13 cellular contexts compared by ENCODE assay signal in the genomic region with DNA sequence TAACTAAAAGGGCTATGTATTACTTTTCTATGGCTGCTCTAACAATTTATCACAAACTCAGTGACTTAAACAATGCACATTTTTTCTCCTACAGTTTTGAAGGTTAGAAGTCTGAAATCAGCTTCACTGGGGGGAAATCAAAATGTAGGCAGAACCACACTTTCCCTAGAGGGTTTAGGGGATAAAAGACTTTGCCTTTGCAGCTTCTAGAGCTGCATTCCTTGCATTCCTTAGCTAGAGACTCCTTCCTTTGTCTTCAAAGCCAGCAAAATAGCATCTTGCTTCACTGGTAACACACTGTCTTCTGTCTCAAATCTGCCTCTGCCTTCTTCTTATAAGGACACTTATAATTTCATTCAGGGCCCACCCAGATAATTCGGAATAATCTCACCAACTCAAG.
DNase-seq lines count a peak whose midpoint lies in the region; ATAC-seq, FAIRE-seq and TF ChIP-seq lines count a peak whose summit lies in the region.
"Had no signal": no experiment of that assay in that cellular context is flagged by ENCODE, and none has a peak within 500 bp of the region (broad histone marks: within the 10 kb centered on the region; RNA-seq: fewer than 3 reads in every experiment).

No MANE protein-coding gene starts in this region.

- peaks cover 10% of the 10 kb centered on the region for H3K4me1 Mint-ChIP-seq in astrocyte (ENCODE audit: low read depth, unreplicated experiment)
- no peaks in the 10 kb centered on the region for H3K4me1 Mint-ChIP-seq in activated T-cell treated with anti-CD3 and anti-CD28 coated beads, Interleukin-2, amount 50 U/mL, for 72 hours (ENCODE audit: low read depth)

- DNase-seq in HepG2 (ENCODE audit: low spot score) = no peak
- DNase-seq in right lobe of liver = no peak
- DNase-seq in astrocyte (ENCODE audit: low read depth) = peak; percentile 33
- DNase-seq in frontal cortex (ENCODE audit: low spot score in 2 of 2) = no peak
- DNase-seq in activated T-cell treated with anti-CD3 and anti-CD28 coated beads, Interleukin-2, amount 50 U/mL, for 72 hours = no peak
- DNase-seq in KG1 (lab: John Stamatoyannopoulos, UW) = no peak
- DNase-seq: amygdala; erythroblast; NCI-H1417; ovary; stimulated activated CD4-positive, alpha-beta T cell treated with anti-CD3 and anti-CD28 coated beads, Interleukin-4, amount 100 ng/mL, for 1 hour had no signal

- TF ChIP-seq POLR2A in HepG2 (IDR thresholded peaks at IDR 0.05; ENCODE audit: insufficient read depth in 1 of 2, low read depth in 2 of 2, low read length in 2 of 2) (no peak), right lobe of liver (IDR thresholded peaks at IDR 0.05) (no peak), GM18505 (IDR thresholded peaks at IDR 0.05; ENCODE audit: borderline replicate concordance, extremely low read depth, insufficient read depth, insufficient read length) (no peak)

- BruUV-seq in HepG2 (replicated peaks; lab: Mats Ljungman, UMichigan) = no TSS peak

- H3K9ac ChIP-seq in HepG2 (ENCODE audit: insufficient read depth, low read depth, low read length) = no peak overlapping the region
- H3K9ac ChIP-seq in astrocyte (ENCODE audit: low read length) = peak overlapping the region; percentile 27
- H3K9ac ChIP-seq in iPS-20b (ENCODE audit: low read depth, low read length) = peak overlapping the region; percentile 72; the same call in 1 of the 2 replicates

- H3K27me3 ChIP-seq in HepG2 (ENCODE audit: control insufficient read depth in 1 of 2, insufficient read depth in 2 of 2, low read length in 2 of 2) = no peaks in the 10 kb centered on the region
- H3K27me3 ChIP-seq in right lobe of liver = no peaks in the 10 kb centered on the region
- H3K27me3 ChIP-seq in astrocyte (ENCODE audit: insufficient read depth, low read length) = no peaks in the 10 kb centered on the region
- H3K27me3 ChIP-seq in iPS-20b (ENCODE audit: insufficient read depth, low read length) = no peaks in the 10 kb centered on the region
- H3K27me3 ChIP-seq: ovary had no signal

- H3K4me1 ChIP-seq in HepG2 (ENCODE audit: insufficient read depth, low read length) (no peaks in the 10 kb centered on the region), right lobe of liver (no peaks in the 10 kb centered on the region), astrocyte (ENCODE audit: insufficient read depth, low read length) (no peaks in the 10 kb centered on the region), iPS-20b (ENCODE audit: insufficient read depth, low read length) (peaks cover 9% of the 10 kb centered on the region; the same call in 1 of the 2 replicates)

- H3K4me3 Mint-ChIP-seq in astrocyte (ENCODE audit: unreplicated experiment) = peak overlapping the region; percentile 23
- H3K4me3 Mint-ChIP-seq in activated T-cell treated with anti-CD3 and anti-CD28 coated beads, Interleukin-2, amount 50 U/mL, for 72 hours = no peak overlapping the region

- intact Hi-C loops in HepG2 (cut with micrococcal nuclease; ENCODE audit: unreplicated experiment) = loop anchor here (10.0 kb wide), 1 partner anchor 149 kb away; a partner anchor contains a TSS
- intact Hi-C loops in right lobe of liver (cut with DNase I) = no loop called here

- CTCF ChIA-PET in HepG2 (lab: Yijun Ruan, JAX; ENCODE audit: low intra/inter-chr PET ratio, low total read pairs) = no interaction called here

- H3K9me3 Mint-ChIP-seq in astrocyte (ENCODE audit: unreplicated experiment) = no peaks in the 10 kb centered on the region
- H3K9me3 Mint-ChIP-seq in activated T-cell treated with anti-CD3 and anti-CD28 coated beads, Interleukin-2, amount 50 U/mL, for 72 hours = no peaks in the 10 kb centered on the region

- no peak overlapping the region for H3K4me3 ChIP-seq in HepG2 (replicated peaks in 1 of 3; ENCODE audit: insufficient read depth in 1 of 3, low read depth in 2 of 3, low read length in 3 of 3)
- no peak overlapping the region for H3K4me3 ChIP-seq in right lobe of liver
- no peak overlapping the region for H3K4me3 ChIP-seq in astrocyte (ENCODE audit: insufficient read depth, low read depth, low read length)
- peak overlapping the region; percentile 48 for H3K4me3 ChIP-seq in iPS-20b (ENCODE audit: low read length)
- H3K4me3 ChIP-seq: ovary had no signal

- H2AFZ ChIP-seq in HepG2 (ENCODE audit: low read length) = no peak overlapping the region
- no peak overlapping the region for H2AFZ ChIP-seq in astrocyte (ENCODE audit: low read depth, low read length)

- peak overlapping the region; percentile 75 for H3K27ac Mint-ChIP-seq in astrocyte (ENCODE audit: unreplicated experiment)
- no peak overlapping the region for H3K27ac Mint-ChIP-seq in activated T-cell treated with anti-CD3 and anti-CD28 coated beads, Interleukin-2, amount 50 U/mL, for 72 hours

- no peaks in the 10 kb centered on the region for H3K9me3 ChIP-seq in HepG2 (ENCODE audit: low read length)
- H3K9me3 ChIP-seq in right lobe of liver = no peaks in the 10 kb centered on the region
- no peaks in the 10 kb centered on the region for H3K9me3 ChIP-seq in astrocyte (ENCODE audit: insufficient read depth, low read depth, low read length)
- no peaks in the 10 kb centered on the region for H3K9me3 ChIP-seq in iPS-20b (ENCODE audit: insufficient read depth, low read depth, low read length)
- H3K9me3 ChIP-seq: ovary had no signal

- TF ChIP-seq EP300 in HepG2 (IDR thresholded peaks at IDR 0.05; ENCODE audit: low read depth in 2 of 2, low read length in 2 of 2) (no peak), HepG2 (CRISPR knock-in tag; IDR thresholded peaks at IDR 0.05; ENCODE audit: borderline replicate concordance) (no peak)

- WGBS in HepG2 (ENCODE audit: low lambda C conversion rate) = 90% methylated on average over 1 of the region's 1 CpG
- WGBS in right lobe of liver (ENCODE audit: insufficient coverage, low coverage, low lambda C conversion rate, missing lambda C conversion rate) = 46% methylated on average over 1 of the region's 1 CpG

- POLR2A ChIA-PET in HepG2 (lab: Yijun Ruan, JAX) = no interaction called here

- H3K27me3 Mint-ChIP-seq in astrocyte (ENCODE audit: low read depth, unreplicated experiment) = no peaks in the 10 kb centered on the region
- no peaks in the 10 kb centered on the region for H3K27me3 Mint-ChIP-seq in activated T-cell treated with anti-CD3 and anti-CD28 coated beads, Interleukin-2, amount 50 U/mL, for 72 hours (ENCODE audit: low read depth)

- FAIRE-seq in HepG2 (lab: Jason Lieb, UNC) (peak; percentile 61), astrocyte (lab: Jason Lieb, UNC) (peak; percentile 100), frontal cortex (lab: Jason Lieb, UNC) (no peak)

- ATAC-seq in HepG2 (no peak), right lobe of liver (no peak), GM18505 (IDR thresholded peaks at IDR 0.05; ENCODE audit: unreplicated experiment) (no peak)
- no peak for ATAC-seq in activated T-cell treated with anti-CD3 and anti-CD28 coated beads, Interleukin-2, amount 50 U/mL, for 72 hours (replicated peaks in 1 of 2)

- H3K36me3 ChIP-seq in HepG2 (replicated peaks in 1 of 2; ENCODE audit: control insufficient read depth in 1 of 2, insufficient read depth in 2 of 2, low read length in 2 of 2) (no peaks in the 10 kb centered on the region), right lobe of liver (no peaks in the 10 kb centered on the region), astrocyte (ENCODE audit: insufficient read depth, low read length) (no peaks in the 10 kb centered on the region), iPS-20b (ENCODE audit: insufficient read depth, low read depth, low read length) (no peaks in the 10 kb centered on the region)
- H3K36me3 ChIP-seq: ovary had no signal

- TF ChIP-seq CTCF in HepG2 (CRISPR knock-in tag; IDR thresholded peaks at IDR 0.05) = no peak
- no peak for TF ChIP-seq CTCF in right lobe of liver (IDR thresholded peaks at IDR 0.05)
- TF ChIP-seq CTCF in astrocyte (IDR thresholded peaks at IDR 0.05; ENCODE audit: insufficient read depth, low read depth, low read length) = no peak

- no peak for TF ChIP-seq RAD21 in HepG2 (CRISPR knock-in tag; IDR thresholded peaks at IDR 0.05)

- H3K4me2 ChIP-seq in HepG2 (ENCODE audit: low read depth, low read length) = no peak overlapping the region
- H3K4me2 ChIP-seq in astrocyte (ENCODE audit: low read length) = peak overlapping the region; percentile 65

- in situ Hi-C loops in HepG2 (cut with HindIII; ENCODE audit: extremely low pct_ligation_motif_present, low pct_unique_long_range_greater_than_20kb) = no loop called here

- no peaks in the 10 kb centered on the region for H4K20me1 ChIP-seq in HepG2 (ENCODE audit: insufficient read depth, low read length)
- H4K20me1 ChIP-seq in astrocyte (ENCODE audit: insufficient read depth, low read length) = peaks cover 5% of the 10 kb centered on the region

- H3K27ac ChIP-seq in HepG2 (ENCODE audit: extremely low read length, insufficient read depth, low read length) = no peak overlapping the region
- no peak overlapping the region for H3K27ac ChIP-seq in right lobe of liver
- H3K27ac ChIP-seq in astrocyte (ENCODE audit: low read depth, low read length) = no peak overlapping the region
- H3K27ac ChIP-seq in iPS-20b (ENCODE audit: low read length) = peak overlapping the region; percentile 90
- H3K27ac ChIP-seq: ovary had no signal

- H3K79me2 ChIP-seq in HepG2 (ENCODE audit: insufficient read depth, low read length) = no peaks in the 10 kb centered on the region
- no peaks in the 10 kb centered on the region for H3K79me2 ChIP-seq in astrocyte (ENCODE audit: insufficient read depth, low read length)

- H3K36me3 Mint-ChIP-seq in astrocyte (ENCODE audit: low read depth, unreplicated experiment) = no peaks in the 10 kb centered on the region
- H3K36me3 Mint-ChIP-seq in activated T-cell treated with anti-CD3 and anti-CD28 coated beads, Interleukin-2, amount 50 U/mL, for 72 hours (ENCODE audit: insufficient read depth in 2 of 2) = no peaks in the 10 kb centered on the region

TF ChIP-seq in HepG2, 621 proteins besides CTCF, POLR2A, EP300 and RAD21 (continues in another document):
- no peak for TF ChIP-seq ZNF780A (CRISPR knock-in tag; IDR thresholded peaks at IDR 0.05)
- TF ChIP-seq, protein P1, sequence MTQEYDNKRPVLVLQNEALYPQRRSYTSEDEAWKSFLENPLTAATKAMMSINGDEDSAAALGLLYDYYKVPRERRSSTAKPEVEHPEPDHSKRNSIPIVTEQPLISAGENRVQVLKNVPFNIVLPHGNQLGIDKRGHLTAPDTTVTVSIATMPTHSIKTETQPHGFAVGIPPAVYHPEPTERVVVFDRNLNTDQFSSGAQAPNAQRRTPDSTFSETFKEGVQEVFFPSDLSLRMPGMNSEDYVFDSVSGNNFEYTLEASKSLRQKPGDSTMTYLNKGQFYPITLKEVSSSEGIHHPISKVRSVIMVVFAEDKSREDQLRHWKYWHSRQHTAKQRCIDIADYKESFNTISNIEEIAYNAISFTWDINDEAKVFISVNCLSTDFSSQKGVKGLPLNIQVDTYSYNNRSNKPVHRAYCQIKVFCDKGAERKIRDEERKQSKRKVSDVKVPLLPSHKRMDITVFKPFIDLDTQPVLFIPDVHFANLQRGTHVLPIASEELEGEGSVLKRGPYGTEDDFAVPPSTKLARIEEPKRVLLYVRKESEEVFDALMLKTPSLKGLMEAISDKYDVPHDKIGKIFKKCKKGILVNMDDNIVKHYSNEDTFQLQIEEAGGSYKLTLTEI (CRISPR knock-in tag; conservative IDR thresholded peaks at IDR 0.05) = no peak
- no peak for TF ChIP-seq ZSCAN9 (CRISPR knock-in tag; IDR thresholded peaks at IDR 0.05; ENCODE audit: borderline replicate concordance)
- no peak for TF ChIP-seq LCORL (IDR thresholded peaks at IDR 0.05)
- TF ChIP-seq LCORL (CRISPR knock-in tag; IDR thresholded peaks at IDR 0.05) = no peak
- no peak for TF ChIP-seq NFKB2 (CRISPR knock-in tag; IDR thresholded peaks at IDR 0.05; ENCODE audit: borderline replicate concordance)
